Comparison of ENCODE assay signal across 8 cellular contexts in the genomic region with DNA sequence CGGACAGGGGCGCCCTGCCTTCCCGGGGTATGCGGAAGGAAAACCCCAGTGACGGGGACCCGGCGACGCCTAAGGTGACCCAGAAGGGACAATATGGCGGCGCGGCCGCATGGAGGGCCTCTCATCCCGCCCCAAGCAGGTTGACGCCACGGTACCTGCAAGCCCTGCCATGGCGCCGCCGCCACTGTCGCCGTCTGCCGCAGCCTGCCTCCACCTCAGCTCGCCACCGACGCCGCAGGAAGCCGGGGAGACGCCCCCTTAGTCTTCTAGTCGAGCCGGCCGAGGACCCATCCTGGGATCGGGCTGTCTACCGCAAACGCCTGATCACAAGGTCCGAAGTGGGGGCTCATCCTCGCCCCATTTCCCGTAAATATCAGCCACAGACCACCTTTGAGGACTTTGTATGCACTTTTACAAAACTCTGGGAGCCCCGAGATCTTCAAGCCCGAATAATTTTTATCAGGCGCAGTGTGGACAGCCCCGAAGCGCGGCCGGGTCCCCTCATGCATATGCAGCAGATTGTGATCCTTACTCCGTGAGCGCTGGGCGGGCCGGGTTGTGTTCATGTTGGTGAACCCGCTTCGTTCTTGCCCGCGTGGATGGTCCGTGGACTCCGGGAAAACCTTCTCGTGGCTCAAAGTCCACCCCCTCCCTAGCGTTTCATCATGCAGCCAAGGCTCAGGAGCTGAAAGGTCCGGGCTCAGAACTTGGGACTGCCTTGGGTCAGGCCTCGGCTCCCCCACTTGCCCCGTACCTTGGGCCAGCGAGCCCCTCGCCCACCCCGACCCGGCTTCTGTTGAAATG. TPM values are rescaled to one million over a fixed set of nuclear protein-coding genes. Genes with fewer than 3 reads are reported as not detected.
DNase-seq lines count a peak whose midpoint lies in the region; ATAC-seq and TF ChIP-seq lines count a peak whose summit lies in the region.

A gene with protein sequence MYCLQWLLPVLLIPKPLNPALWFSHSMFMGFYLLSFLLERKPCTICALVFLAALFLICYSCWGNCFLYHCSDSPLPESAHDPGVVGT (minus strand): TSS at position 239 of the 804 bp plus-strand sequence. CDS start 8,702 bp downstream, outside the sequence.

- peaks cover 14% of the 10 kb centered on the region for H3K4me1 ChIP-seq in ACC112 (ENCODE audit: control insufficient read depth, insufficient read depth, low read length, unreplicated experiment)
- peaks cover 16 to 59% (median 43%) of the 10 kb centered on the region in 6 donors for H3K4me1 ChIP-seq in spleen

- H2AFZ ChIP-seq in ACC112 (ENCODE audit: low read length, unreplicated experiment): peak within 1 kb of the TSS; percentile 81

- peak; percentile 7 to 82 (median 48) for TF ChIP-seq POLR2A in spleen (IDR thresholded peaks at IDR 0.05)

- intact Hi-C loops in spleen (cut with DNase I; ENCODE audit: low total_unique reads): loop anchor here (5.0 kb wide), 1 partner anchor 331 kb away; no protein-coding TSS in a partner anchor

- ATAC-seq in GM18907 (IDR thresholded peaks at IDR 0.05; ENCODE audit: unreplicated experiment) (peak; percentile 79), HG03159 (IDR thresholded peaks at IDR 0.05; ENCODE audit: unreplicated experiment) (peak; percentile 81)

- peaks cover 48% of the 10 kb centered on the region for H3K79me2 ChIP-seq in ACC112 (ENCODE audit: control insufficient read depth, insufficient read depth, low read length, unreplicated experiment)

- H3K27ac ChIP-seq in ACC112 (ENCODE audit: low read depth, low read length) (peak within 1 kb of the TSS; percentile 84), spleen (peak within 1 kb of the TSS; percentile 93 to 99 (median 98))

- TF ChIP-seq CTCF in cardiac fibroblast (IDR thresholded peaks at IDR 0.05; ENCODE audit: low read depth, low read length) (no peak), spleen (IDR thresholded peaks at IDR 0.05 in 8 of 11, conservative IDR thresholded peaks at IDR 0.05 in 3 of 11) (no peak)

- H3K4me3 ChIP-seq in ACC112 (ENCODE audit: low read depth, low read length): peak within 1 kb of the TSS; percentile 80
- peak within 1 kb of the TSS; percentile 98 to 100 for H3K4me3 ChIP-seq in cardiac fibroblast (replicated peaks in 1 of 2; ENCODE audit: low read depth in 2 of 2, low read length in 2 of 2)
- H3K4me3 ChIP-seq in spleen: peak within 1 kb of the TSS; percentile 95 to 100 (median 98)

- H3K9me3 ChIP-seq in spleen: no peaks in the 10 kb centered on the region

- H3K36me3 ChIP-seq in ACC112 (ENCODE audit: insufficient read depth, low read length) (no peaks in the 10 kb centered on the region), spleen (peaks cover 0 to 3% (median 0%) of the 10 kb centered on the region in 6 donors)

- DNase-seq in NCI-H345 (lab: John Stamatoyannopoulos, UW): peak; percentile 95
- peak; percentile 86 to 96 (median 90) for DNase-seq in activated CD4-positive, CD25-positive, alpha-beta regulatory T cell (lab: John Stamatoyannopoulos, UW)
- DNase-seq in cardiac fibroblast (ENCODE audit: low read depth in 2 of 2): peak; percentile 90 to 91
- DNase-seq in inferior parietal cortex (ENCODE audit: extremely low spot score): peak; percentile 87
- DNase-seq in spleen: peak; percentile 97

- no peaks in the 10 kb centered on the region for H3K27me3 ChIP-seq in ACC112 (ENCODE audit: insufficient read depth, low read length)
- H3K27me3 ChIP-seq in spleen (replicated peaks in 1 of 7): no peaks in the 10 kb centered on the region

- 0 to 1% (median 1%) methylated on average over 48 to 62 of the region's 62 CpGs for WGBS in spleen, 5 donors

RNA-seq across cellular contexts. Expression of the gene that starts here (rescaled TPM):
- total RNA-seq in spleen: 10 to 100 TPM; 62.5 to 94.7 (median 69.5) TPM
- 10 to 100 TPM; 56.8 to 70.9 (median 59.0) TPM for polyA plus RNA-seq in spleen

Comparison
In these comparisons a context has a peak if more than half of its experiments do, and no peak if none do; other contexts are left out.
1. Peak in every context shown above with its lines: DNase-seq, ATAC-seq, H3K4me3 ChIP-seq and H3K27ac ChIP-seq.